ENCODE assay signal across 1 cellular context in the genomic region with DNA sequence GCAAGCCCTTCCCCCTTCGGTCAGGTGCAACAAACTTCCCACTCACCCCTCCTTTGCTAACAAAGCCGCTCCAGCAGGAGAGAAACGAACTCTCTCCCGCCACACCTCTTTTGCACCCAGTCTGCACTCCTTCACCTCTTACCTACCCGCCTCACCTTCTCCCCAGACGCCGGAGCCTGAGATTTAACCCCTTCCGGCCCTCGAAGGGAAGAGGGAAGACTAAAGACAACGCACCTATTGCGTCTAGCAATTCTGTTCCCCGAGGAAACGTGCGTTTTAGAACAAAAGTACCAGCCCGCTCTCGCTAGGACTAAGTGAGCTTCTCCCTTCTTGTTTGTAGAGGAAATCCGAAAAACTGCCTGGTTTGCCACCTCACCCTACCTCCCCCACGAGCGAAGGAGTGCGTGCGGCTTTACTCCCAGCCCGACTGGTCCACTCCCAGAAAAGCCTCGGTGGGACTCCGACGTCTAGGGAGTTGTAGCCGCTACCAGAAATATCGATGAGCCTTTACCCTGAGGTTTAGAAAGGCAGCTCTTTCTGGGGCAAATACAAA.
TF ChIP-seq lines count a peak whose summit lies in the region.

No MANE protein-coding gene starts in this region.

TF ChIP-seq in A549, 52 proteins besides CTCF, POLR2A, EP300 and RAD21 (continued from another document):
- TF ChIP-seq RARB (CRISPR knock-in tag; IDR thresholded peaks at IDR 0.05) (0 out of 2 replicates have a peak, but pooled peaks have one; percentile 29), SMC3 (IDR thresholded peaks at IDR 0.05) (0 out of 3 replicates have a peak, but pooled peaks have one; percentile 9), RNF2 (IDR thresholded peaks at IDR 0.05; ENCODE audit: borderline replicate concordance, low read depth) (no peak), SREBF2 (IDR thresholded peaks at IDR 0.05) (no peak), CBX8 (IDR thresholded peaks at IDR 0.05) (no peak), NPAS2 (CRISPR knock-in tag; IDR thresholded peaks at IDR 0.05; ENCODE audit: borderline replicate concordance) (no peak), ZSCAN20 (CRISPR knock-in tag; IDR thresholded peaks at IDR 0.05) (no peak), MAZ (IDR thresholded peaks at IDR 0.05; ENCODE audit: borderline replicate concordance, low read depth, low read length) (peak; percentile 61; the same call in 1 of the 2 replicates), MAFK (IDR thresholded peaks at IDR 0.05; ENCODE audit: partially characterized antibody) (peak; percentile 9), CHD2 (IDR thresholded peaks at IDR 0.05; ENCODE audit: low read length, partially characterized antibody) (peak; percentile 52), RFX5 (IDR thresholded peaks at IDR 0.05) (peak; percentile 36; the same call in 1 of the 2 replicates), FOXS1 (CRISPR knock-in tag; IDR thresholded peaks at IDR 0.05) (no peak), HOXA7 (CRISPR knock-in tag; IDR thresholded peaks at IDR 0.05) (peak; percentile 56; the same call in 1 of the 2 replicates), NR3C1 (IDR thresholded peaks at IDR 0.05) (no peak), NFE2L2 (conservative IDR thresholded peaks at IDR 0.05; ENCODE audit: low read length) (no peak), FOSB (CRISPR knock-in tag; IDR thresholded peaks at IDR 0.05) (0 out of 2 replicates have a peak, but pooled peaks have one; percentile 59), POLR2AphosphoS2 (conservative IDR thresholded peaks at IDR 0.05; ENCODE audit: low read length) (no peak), FOSL2 (IDR thresholded peaks at IDR 0.05) (no peak), FOSL2 (CRISPR knock-in tag; IDR thresholded peaks at IDR 0.05) (peak; percentile 59), JUN (IDR thresholded peaks at IDR 0.05) (peak; percentile 89 to 92; a peak in 4 of 5 replicates), HDAC2 (IDR thresholded peaks at IDR 0.05) (peak; percentile 83), RCOR1 (IDR thresholded peaks at IDR 0.05; ENCODE audit: low read depth, low read length) (no peak), CBX2 (IDR thresholded peaks at IDR 0.05; ENCODE audit: borderline replicate concordance, low read depth) (no peak), ZNF302 (CRISPR knock-in tag; IDR thresholded peaks at IDR 0.05) (no peak), HOXB5 (CRISPR knock-in tag; IDR thresholded peaks at IDR 0.05) (peak; percentile 76; the same call in 1 of the 2 replicates), CEBPB (IDR thresholded peaks at IDR 0.05) (peak in 1 of 2 experiments; percentile 33; a peak in 1 of 4 replicates), HEYL (CRISPR knock-in tag; IDR thresholded peaks at IDR 0.05) (no peak), JUNB (IDR thresholded peaks at IDR 0.05) (no peak), PHF8 (IDR thresholded peaks at IDR 0.05; ENCODE audit: borderline replicate concordance, low read depth) (peak; percentile 82), KDM1A (IDR thresholded peaks at IDR 0.05; ENCODE audit: low read depth) (no peak; the same call in 1 of the 2 replicates), ZC3H11A (IDR thresholded peaks at IDR 0.05) (no peak), TP53 (CRISPR knock-in tag; IDR thresholded peaks at IDR 0.05) (no peak), HOXB13 (CRISPR knock-in tag; IDR thresholded peaks at IDR 0.05; ENCODE audit: low read depth) (peak; percentile 82; the same call in 1 of the 2 replicates), TFCP2L1 (CRISPR knock-in tag; IDR thresholded peaks at IDR 0.05) (peak; percentile 72), EHMT2 (IDR thresholded peaks at IDR 0.05; ENCODE audit: low read depth) (no peak), ZFP36 (IDR thresholded peaks at IDR 0.05; ENCODE audit: borderline replicate concordance, partially characterized antibody) (no peak)
- TF ChIP-seq, protein P1, sequence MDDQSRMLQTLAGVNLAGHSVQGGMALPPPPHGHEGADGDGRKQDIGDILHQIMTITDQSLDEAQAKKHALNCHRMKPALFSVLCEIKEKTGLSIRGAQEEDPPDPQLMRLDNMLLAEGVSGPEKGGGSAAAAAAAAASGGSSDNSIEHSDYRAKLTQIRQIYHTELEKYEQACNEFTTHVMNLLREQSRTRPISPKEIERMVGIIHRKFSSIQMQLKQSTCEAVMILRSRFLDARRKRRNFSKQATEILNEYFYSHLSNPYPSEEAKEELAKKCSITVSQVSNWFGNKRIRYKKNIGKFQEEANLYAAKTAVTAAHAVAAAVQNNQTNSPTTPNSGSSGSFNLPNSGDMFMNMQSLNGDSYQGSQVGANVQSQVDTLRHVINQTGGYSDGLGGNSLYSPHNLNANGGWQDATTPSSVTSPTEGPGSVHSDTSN (IDR thresholded peaks at IDR 0.05), result 0 out of 2 replicates have a peak, but pooled peaks have one; percentile 45
- TF ChIP-seq, protein P2, sequence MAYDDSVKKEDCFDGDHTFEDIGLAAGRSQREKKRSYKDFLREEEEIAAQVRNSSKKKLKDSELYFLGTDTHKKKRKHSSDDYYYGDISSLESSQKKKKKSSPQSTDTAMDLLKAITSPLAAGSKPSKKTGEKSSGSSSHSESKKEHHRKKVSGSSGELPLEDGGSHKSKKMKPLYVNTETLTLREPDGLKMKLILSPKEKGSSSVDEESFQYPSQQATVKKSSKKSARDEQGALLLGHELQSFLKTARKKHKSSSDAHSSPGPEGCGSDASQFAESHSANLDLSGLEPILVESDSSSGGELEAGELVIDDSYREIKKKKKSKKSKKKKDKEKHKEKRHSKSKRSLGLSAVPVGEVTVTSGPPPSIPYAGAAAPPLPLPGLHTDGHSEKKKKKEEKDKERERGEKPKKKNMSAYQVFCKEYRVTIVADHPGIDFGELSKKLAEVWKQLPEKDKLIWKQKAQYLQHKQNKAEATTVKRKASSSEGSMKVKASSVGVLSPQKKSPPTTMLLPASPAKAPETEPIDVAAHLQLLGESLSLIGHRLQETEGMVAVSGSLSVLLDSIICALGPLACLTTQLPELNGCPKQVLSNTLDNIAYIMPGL (CRISPR knock-in tag; IDR thresholded peaks at IDR 0.05; ENCODE audit: borderline replicate concordance), result no peak
- TF ChIP-seq, protein P3, sequence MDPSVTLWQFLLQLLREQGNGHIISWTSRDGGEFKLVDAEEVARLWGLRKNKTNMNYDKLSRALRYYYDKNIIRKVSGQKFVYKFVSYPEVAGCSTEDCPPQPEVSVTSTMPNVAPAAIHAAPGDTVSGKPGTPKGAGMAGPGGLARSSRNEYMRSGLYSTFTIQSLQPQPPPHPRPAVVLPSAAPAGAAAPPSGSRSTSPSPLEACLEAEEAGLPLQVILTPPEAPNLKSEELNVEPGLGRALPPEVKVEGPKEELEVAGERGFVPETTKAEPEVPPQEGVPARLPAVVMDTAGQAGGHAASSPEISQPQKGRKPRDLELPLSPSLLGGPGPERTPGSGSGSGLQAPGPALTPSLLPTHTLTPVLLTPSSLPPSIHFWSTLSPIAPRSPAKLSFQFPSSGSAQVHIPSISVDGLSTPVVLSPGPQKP (IDR thresholded peaks at IDR 0.05; ENCODE audit: low read depth, low read length), result no peak
- TF ChIP-seq, protein P4, sequence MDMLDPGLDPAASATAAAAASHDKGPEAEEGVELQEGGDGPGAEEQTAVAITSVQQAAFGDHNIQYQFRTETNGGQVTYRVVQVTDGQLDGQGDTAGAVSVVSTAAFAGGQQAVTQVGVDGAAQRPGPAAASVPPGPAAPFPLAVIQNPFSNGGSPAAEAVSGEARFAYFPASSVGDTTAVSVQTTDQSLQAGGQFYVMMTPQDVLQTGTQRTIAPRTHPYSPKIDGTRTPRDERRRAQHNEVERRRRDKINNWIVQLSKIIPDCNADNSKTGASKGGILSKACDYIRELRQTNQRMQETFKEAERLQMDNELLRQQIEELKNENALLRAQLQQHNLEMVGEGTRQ (IDR thresholded peaks at IDR 0.05), result no peak
- TF ChIP-seq, protein P5, sequence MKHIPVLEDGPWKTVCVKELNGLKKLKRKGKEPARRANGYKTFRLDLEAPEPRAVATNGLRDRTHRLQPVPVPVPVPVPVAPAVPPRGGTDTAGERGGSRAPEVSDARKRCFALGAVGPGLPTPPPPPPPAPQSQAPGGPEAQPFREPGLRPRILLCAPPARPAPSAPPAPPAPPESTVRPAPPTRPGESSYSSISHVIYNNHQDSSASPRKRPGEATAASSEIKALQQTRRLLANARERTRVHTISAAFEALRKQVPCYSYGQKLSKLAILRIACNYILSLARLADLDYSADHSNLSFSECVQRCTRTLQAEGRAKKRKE (CRISPR knock-in tag; IDR thresholded peaks at IDR 0.05; ENCODE audit: low read depth), result no peak
- TF ChIP-seq, protein P6, sequence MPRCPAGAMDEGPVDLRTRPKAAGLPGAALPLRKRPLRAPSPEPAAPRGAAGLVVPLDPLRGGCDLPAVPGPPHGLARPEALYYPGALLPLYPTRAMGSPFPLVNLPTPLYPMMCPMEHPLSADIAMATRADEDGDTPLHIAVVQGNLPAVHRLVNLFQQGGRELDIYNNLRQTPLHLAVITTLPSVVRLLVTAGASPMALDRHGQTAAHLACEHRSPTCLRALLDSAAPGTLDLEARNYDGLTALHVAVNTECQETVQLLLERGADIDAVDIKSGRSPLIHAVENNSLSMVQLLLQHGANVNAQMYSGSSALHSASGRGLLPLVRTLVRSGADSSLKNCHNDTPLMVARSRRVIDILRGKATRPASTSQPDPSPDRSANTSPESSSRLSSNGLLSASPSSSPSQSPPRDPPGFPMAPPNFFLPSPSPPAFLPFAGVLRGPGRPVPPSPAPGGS (IDR thresholded peaks at IDR 0.05), result peak; percentile 63; the same call in 1 of the 3 replicates
- TF ChIP-seq, protein P7, sequence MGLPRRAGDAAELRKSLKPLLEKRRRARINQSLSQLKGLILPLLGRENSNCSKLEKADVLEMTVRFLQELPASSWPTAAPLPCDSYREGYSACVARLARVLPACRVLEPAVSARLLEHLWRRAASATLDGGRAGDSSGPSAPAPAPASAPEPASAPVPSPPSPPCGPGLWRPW (IDR thresholded peaks at IDR 0.05), result no peak
- TF ChIP-seq, protein P8, sequence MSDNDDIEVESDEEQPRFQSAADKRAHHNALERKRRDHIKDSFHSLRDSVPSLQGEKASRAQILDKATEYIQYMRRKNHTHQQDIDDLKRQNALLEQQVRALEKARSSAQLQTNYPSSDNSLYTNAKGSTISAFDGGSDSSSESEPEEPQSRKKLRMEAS (IDR thresholded peaks at IDR 0.05), result peak; percentile 94
